Comparison of ENCODE assay signal across 7 cellular contexts in the genomic region with DNA sequence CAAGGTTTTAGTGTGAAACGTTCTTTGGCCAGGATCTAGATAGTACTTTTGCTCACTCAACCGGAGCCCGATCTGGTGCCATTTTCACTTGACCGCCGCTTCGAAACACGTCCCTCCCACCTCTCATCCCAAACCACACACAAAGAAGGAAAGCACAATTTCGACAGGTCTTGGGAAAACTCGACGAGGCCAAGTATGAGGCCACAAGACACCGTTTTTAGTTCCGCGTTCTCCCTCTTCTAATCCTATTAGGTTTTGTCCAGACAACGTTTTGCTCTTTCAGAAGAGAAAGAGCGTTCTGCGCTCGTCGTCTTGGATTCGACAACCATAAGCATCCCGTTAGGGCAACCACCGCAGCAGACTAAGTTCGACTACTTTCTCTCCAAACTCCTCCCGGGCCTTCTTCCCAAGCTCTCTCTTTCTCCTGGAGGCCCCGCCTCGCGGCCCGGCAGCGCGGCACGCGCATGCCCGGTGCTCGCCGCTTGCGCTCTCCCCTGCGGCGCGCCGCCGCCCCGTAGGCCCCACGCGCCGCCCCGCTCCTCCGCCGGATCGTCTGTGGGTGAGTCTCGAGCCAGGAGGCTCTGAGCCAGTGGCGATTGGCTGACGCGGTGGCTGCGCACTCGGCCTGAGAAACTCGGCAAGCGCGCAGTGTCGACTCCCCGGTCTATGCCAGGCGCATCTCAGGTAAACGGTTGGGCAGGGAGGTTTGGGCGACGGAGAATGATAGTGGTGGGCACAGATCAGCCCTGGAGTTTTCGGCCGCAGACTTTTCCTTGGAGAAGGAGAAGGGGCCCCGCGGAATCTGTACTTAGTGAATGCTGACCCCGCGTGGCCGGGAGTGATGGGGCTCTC. TPM values are rescaled to one million over a fixed set of nuclear protein-coding genes. Genes with fewer than 3 reads are reported as not detected.
DNase-seq lines count a peak whose midpoint lies in the region; ATAC-seq, FAIRE-seq and TF ChIP-seq lines count a peak whose summit lies in the region.

A gene with protein sequence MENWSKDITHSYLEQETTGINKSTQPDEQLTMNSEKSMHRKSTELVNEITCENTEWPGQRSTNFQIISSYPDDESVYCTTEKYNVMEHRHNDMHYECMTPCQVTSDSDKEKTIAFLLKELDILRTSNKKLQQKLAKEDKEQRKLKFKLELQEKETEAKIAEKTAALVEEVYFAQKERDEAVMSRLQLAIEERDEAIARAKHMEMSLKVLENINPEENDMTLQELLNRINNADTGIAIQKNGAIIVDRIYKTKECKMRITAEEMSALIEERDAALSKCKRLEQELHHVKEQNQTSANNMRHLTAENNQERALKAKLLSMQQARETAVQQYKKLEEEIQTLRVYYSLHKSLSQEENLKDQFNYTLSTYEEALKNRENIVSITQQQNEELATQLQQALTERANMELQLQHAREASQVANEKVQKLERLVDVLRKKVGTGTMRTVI (plus strand): TSS at position 517 of the 852 bp plus-strand sequence. CDS start 49,952 bp downstream, outside the sequence.

- DNase-seq in GOT3 (lab: John Stamatoyannopoulos, UW) (peak; percentile 11), NCI-H2227 (lab: John Stamatoyannopoulos, UW; ENCODE audit: unreplicated experiment) (peak; percentile 90), frontal cortex (ENCODE audit: low spot score in 2 of 2) (peak; percentile 74 to 77), thoracic aorta (ENCODE audit: low spot score) (peak; percentile 21)
- DNase-seq in activated T-cell treated with anti-CD3 and anti-CD28 coated beads, Interleukin-2, amount 50 U/mL, for 72 hours, result peak; percentile 14 to 16
- DNase-seq in naive thymus-derived CD4-positive, alpha-beta T cell, result peak in 2 of 9 donors; percentile 1 to 23

- peak; percentile 34 for TF ChIP-seq CTCF in thoracic aorta (IDR thresholded peaks at IDR 0.05)

- H3K36me3 Mint-ChIP-seq in activated T-cell treated with anti-CD3 and anti-CD28 coated beads, Interleukin-2, amount 50 U/mL, for 72 hours (ENCODE audit: insufficient read depth in 2 of 2), result no peaks in the 10 kb centered on the region
- H3K36me3 Mint-ChIP-seq in naive thymus-derived CD4-positive, alpha-beta T cell, result no peaks in the 10 kb centered on the region

- intact Hi-C loops in naive thymus-derived CD4-positive, alpha-beta T cell (cut with micrococcal nuclease), result no loop called here

- H3K4me3 Mint-ChIP-seq in activated T-cell treated with anti-CD3 and anti-CD28 coated beads, Interleukin-2, amount 50 U/mL, for 72 hours, result peak within 1 kb of the TSS; percentile 73 to 83
- H3K4me3 Mint-ChIP-seq in naive thymus-derived CD4-positive, alpha-beta T cell, result peak within 1 kb of the TSS; percentile 53 to 79 (median 70)

- no peak for FAIRE-seq in frontal cortex (lab: Jason Lieb, UNC)

- no peaks in the 10 kb centered on the region for H3K36me3 ChIP-seq in naive thymus-derived CD4-positive, alpha-beta T cell (ENCODE audit: control insufficient read depth in 2 of 3, insufficient read depth in 3 of 3, low read length in 3 of 3)
- no peaks in the 10 kb centered on the region for H3K36me3 ChIP-seq in thoracic aorta

- no peak within 1 kb of the TSS for H3K27ac ChIP-seq in naive thymus-derived CD4-positive, alpha-beta T cell (ENCODE audit: low read depth, low read length)
- peak within 1 kb of the TSS; percentile 84 to 88 for H3K27ac ChIP-seq in thoracic aorta

- POLR2A ChIA-PET in naive thymus-derived CD4-positive, alpha-beta T cell (lab: Charles Lee), result no interaction called here

- H3K9me3 ChIP-seq in naive thymus-derived CD4-positive, alpha-beta T cell (ENCODE audit: control insufficient read depth in 2 of 3, low read length in 3 of 3), result no peaks in the 10 kb centered on the region
- no peaks in the 10 kb centered on the region for H3K9me3 ChIP-seq in thoracic aorta

- H3K27me3 Mint-ChIP-seq in activated T-cell treated with anti-CD3 and anti-CD28 coated beads, Interleukin-2, amount 50 U/mL, for 72 hours (ENCODE audit: low read depth), result peaks cover 18% of the 10 kb centered on the region
- peaks cover 20 to 41% (median 28%) of the 10 kb centered on the region in 5 donors for H3K27me3 Mint-ChIP-seq in naive thymus-derived CD4-positive, alpha-beta T cell

- no peaks in the 10 kb centered on the region for H3K27me3 ChIP-seq in naive thymus-derived CD4-positive, alpha-beta T cell (ENCODE audit: control insufficient read depth in 2 of 2, insufficient read depth in 2 of 2, low read length in 2 of 2)
- H3K27me3 ChIP-seq in thoracic aorta (replicated peaks; ENCODE audit: insufficient read depth), result no peaks in the 10 kb centered on the region

- peak; percentile 66 to 88 for ATAC-seq in activated T-cell treated with anti-CD3 and anti-CD28 coated beads, Interleukin-2, amount 50 U/mL, for 72 hours (replicated peaks in 1 of 2)
- peak; percentile 54 for ATAC-seq in naive thymus-derived CD4-positive, alpha-beta T cell
- ATAC-seq in thoracic aorta (ENCODE audit: insufficient number of reproducible peaks, low FRiP score, low read depth), result peak; percentile 91
- no peak for ATAC-seq in GM19035 (IDR thresholded peaks at IDR 0.05; ENCODE audit: unreplicated experiment)

- H3K4me1 Mint-ChIP-seq in activated T-cell treated with anti-CD3 and anti-CD28 coated beads, Interleukin-2, amount 50 U/mL, for 72 hours (ENCODE audit: low read depth), result peaks cover 12% of the 10 kb centered on the region
- H3K4me1 Mint-ChIP-seq in naive thymus-derived CD4-positive, alpha-beta T cell, result peaks cover 0 to 22% (median 18%) of the 10 kb centered on the region in 7 donors

- CTCF ChIA-PET in naive thymus-derived CD4-positive, alpha-beta T cell (lab: Charles Lee), result no interaction called here

- H3K9me3 Mint-ChIP-seq in activated T-cell treated with anti-CD3 and anti-CD28 coated beads, Interleukin-2, amount 50 U/mL, for 72 hours, result peaks cover 0 to 2% of the 10 kb centered on the region in 2 donors
- peaks cover 0 to 7% (median 0%) of the 10 kb centered on the region in 11 donors for H3K9me3 Mint-ChIP-seq in naive thymus-derived CD4-positive, alpha-beta T cell

- no peak within 1 kb of the TSS for H3K27ac Mint-ChIP-seq in activated T-cell treated with anti-CD3 and anti-CD28 coated beads, Interleukin-2, amount 50 U/mL, for 72 hours
- H3K27ac Mint-ChIP-seq in naive thymus-derived CD4-positive, alpha-beta T cell, result no peak within 1 kb of the TSS

- no peaks in the 10 kb centered on the region for H3K4me1 ChIP-seq in naive thymus-derived CD4-positive, alpha-beta T cell (ENCODE audit: control insufficient read depth in 2 of 2, insufficient read depth in 2 of 2, low read length in 2 of 2)
- H3K4me1 ChIP-seq in thoracic aorta (ENCODE audit: control insufficient read depth in 1 of 2, low read depth in 2 of 2), result peaks cover 3 to 13% of the 10 kb centered on the region in 2 donors

- no peak within 1 kb of the TSS for H3K4me3 ChIP-seq in naive thymus-derived CD4-positive, alpha-beta T cell (ENCODE audit: low read length)
- peak within 1 kb of the TSS; percentile 76 for H3K4me3 ChIP-seq in thoracic aorta

RNA-seq across cellular contexts. Expression of the gene that starts here (rescaled TPM):
- total RNA-seq in activated T-cell treated with anti-CD3 and anti-CD28 coated beads, Interleukin-2, amount 50 U/mL, for 72 hours, result under 1 TPM; 0.46 to 0.50 TPM
- total RNA-seq in frontal cortex (33.8 TPM), thoracic aorta (10 to 100 TPM; 13.1 to 16.8 TPM)
- total RNA-seq in naive thymus-derived CD4-positive, alpha-beta T cell, result under 1 TPM in 3 of 5 experiments, not detected in 2; 0.12 to 0.69 (median 0.27) TPM
- polyA plus RNA-seq in naive thymus-derived CD4-positive, alpha-beta T cell, result not detected

Comparison
In these comparisons a context has a peak if more than half of its experiments do, and no peak if none do; other contexts are left out.
1. RNA of the gene that starts here (total RNA-seq): 33.8 TPM in frontal cortex (single experiment) and 13.1 to 16.8 TPM in thoracic aorta; 0.46 to 0.50 TPM in activated T-cell treated with anti-CD3 and anti-CD28 coated beads, Interleukin-2, amount 50 U/mL, for 72 hours and 0.12 to 0.69 TPM in naive thymus-derived CD4-positive, alpha-beta T cell; every median in the first group is over 4 times any median in the second.
2. Peak in DNase-seq and ATAC-seq in activated T-cell treated with anti-CD3 and anti-CD28 coated beads, Interleukin-2, amount 50 U/mL, for 72 hours; RNA of the gene not detected or under 1 TPM.
3. Peak in ATAC-seq in naive thymus-derived CD4-positive, alpha-beta T cell; RNA of the gene not detected or under 1 TPM.